1 cellular context compared by ENCODE assay signal in the genomic region with DNA sequence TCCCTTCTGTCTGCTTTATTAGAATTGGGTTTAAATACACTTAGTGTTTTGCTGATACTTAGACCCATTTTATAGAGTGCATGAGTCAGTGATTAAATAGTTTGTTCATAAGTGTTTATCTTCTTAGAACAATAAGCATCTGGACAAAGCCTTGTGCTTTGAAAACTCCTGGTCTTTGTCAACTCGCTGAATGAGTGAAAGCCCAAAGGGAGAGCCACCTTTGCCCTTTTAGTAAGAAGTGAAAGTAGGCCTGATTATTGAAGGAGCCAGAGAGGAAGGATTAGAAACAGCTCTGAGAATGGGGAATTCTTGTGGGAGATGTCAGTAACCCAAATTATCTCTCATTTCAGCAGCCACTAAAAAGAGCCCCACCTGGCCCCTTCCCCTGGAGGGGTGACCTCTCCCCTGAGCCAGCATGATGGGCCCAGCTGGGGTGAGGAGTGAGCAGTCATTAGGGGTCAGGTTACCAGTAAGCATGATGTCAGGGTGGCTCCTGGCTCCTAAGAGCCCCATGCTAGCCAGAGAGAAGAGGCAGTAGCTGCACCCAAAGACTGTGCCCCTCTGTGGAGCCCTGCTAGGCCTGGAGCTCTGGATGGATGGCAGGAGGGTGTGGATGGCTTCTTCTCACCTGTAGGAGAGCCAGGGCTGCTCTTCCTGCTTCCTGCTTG.
TF ChIP-seq lines count a peak whose summit lies in the region.

No MANE protein-coding gene starts in this region.

TF ChIP-seq in GM23338, 12 proteins besides CTCF, POLR2A, EP300 and RAD21 (continued from another document):
- TF ChIP-seq, protein P1, sequence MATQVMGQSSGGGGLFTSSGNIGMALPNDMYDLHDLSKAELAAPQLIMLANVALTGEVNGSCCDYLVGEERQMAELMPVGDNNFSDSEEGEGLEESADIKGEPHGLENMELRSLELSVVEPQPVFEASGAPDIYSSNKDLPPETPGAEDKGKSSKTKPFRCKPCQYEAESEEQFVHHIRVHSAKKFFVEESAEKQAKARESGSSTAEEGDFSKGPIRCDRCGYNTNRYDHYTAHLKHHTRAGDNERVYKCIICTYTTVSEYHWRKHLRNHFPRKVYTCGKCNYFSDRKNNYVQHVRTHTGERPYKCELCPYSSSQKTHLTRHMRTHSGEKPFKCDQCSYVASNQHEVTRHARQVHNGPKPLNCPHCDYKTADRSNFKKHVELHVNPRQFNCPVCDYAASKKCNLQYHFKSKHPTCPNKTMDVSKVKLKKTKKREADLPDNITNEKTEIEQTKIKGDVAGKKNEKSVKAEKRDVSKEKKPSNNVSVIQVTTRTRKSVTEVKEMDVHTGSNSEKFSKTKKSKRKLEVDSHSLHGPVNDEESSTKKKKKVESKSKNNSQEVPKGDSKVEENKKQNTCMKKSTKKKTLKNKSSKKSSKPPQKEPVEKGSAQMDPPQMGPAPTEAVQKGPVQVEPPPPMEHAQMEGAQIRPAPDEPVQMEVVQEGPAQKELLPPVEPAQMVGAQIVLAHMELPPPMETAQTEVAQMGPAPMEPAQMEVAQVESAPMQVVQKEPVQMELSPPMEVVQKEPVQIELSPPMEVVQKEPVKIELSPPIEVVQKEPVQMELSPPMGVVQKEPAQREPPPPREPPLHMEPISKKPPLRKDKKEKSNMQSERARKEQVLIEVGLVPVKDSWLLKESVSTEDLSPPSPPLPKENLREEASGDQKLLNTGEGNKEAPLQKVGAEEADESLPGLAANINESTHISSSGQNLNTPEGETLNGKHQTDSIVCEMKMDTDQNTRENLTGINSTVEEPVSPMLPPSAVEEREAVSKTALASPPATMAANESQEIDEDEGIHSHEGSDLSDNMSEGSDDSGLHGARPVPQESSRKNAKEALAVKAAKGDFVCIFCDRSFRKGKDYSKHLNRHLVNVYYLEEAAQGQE (IDR thresholded peaks at IDR 0.05; ENCODE audit: unreplicated experiment): no peak
- TF ChIP-seq CREB1 (CRISPR knock-in tag; IDR thresholded peaks at IDR 0.05; ENCODE audit: low read depth) (no peak), EZH2 (IDR thresholded peaks at IDR 0.05; ENCODE audit: low read depth, unreplicated experiment) (no peak), POLR2AphosphoS5 (IDR thresholded peaks at IDR 0.05; ENCODE audit: low read depth) (no peak)
